21 cellular contexts compared by ENCODE assay signal in genomic region chr1:9025474-9025873, GRCh38. TPM values are rescaled to one million over a fixed set of nuclear protein-coding genes. Genes with fewer than 3 reads are reported as not detected.
DNase-seq lines count a peak whose midpoint lies in the region; TF ChIP-seq lines count a peak whose summit lies in the region.
"Had no signal": no experiment of that assay in that cellular context is flagged by ENCODE, and none has a peak within 500 bp of the region (broad histone marks: within the 10 kb centered on the region; RNA-seq: fewer than 3 reads in every experiment).

No MANE protein-coding gene starts in this region.

- H3K27ac ChIP-seq in osteoblast (ENCODE audit: low read depth, low read length) = no peak overlapping the region
- no peak overlapping the region for H3K27ac ChIP-seq in sigmoid colon
- H3K27ac ChIP-seq: SJSA1 had no signal

- no peak for TF ChIP-seq EP300 in sigmoid colon (IDR thresholded peaks at IDR 0.05)

- WGBS in sigmoid colon, 2 donors = 72 to 81% methylated on average over 5 of the region's 5 CpGs

- no peaks in the 10 kb centered on the region for H3K9me3 ChIP-seq in osteoblast (ENCODE audit: low read depth, low read length)
- no peaks in the 10 kb centered on the region for H3K9me3 ChIP-seq in sigmoid colon
- H3K9me3 ChIP-seq: SJSA1 had no signal

- no peak overlapping the region for H3K4me2 ChIP-seq in osteoblast (ENCODE audit: insufficient read depth, low read length)

- H3K4me3 ChIP-seq in osteoblast (ENCODE audit: insufficient read depth, low read length) = no peak overlapping the region
- no peak overlapping the region for H3K4me3 ChIP-seq in sigmoid colon
- H3K4me3 ChIP-seq: SJSA1 had no signal

- no peak overlapping the region for H2AFZ ChIP-seq in osteoblast (ENCODE audit: low read length)

- no peak for TF ChIP-seq CTCF in osteoblast (IDR thresholded peaks at IDR 0.05; ENCODE audit: extremely low read depth, low read depth, low read length)
- no peak for TF ChIP-seq CTCF in sigmoid colon (IDR thresholded peaks at IDR 0.05)

- no peaks in the 10 kb centered on the region for H3K79me2 ChIP-seq in osteoblast (ENCODE audit: insufficient read depth, low read length)

- H3K4me1 ChIP-seq in osteoblast (ENCODE audit: insufficient read depth, low read length) (no peaks in the 10 kb centered on the region), sigmoid colon (no peaks in the 10 kb centered on the region)
- H3K4me1 ChIP-seq: SJSA1 had no signal

- TF ChIP-seq POLR2A in sigmoid colon (IDR thresholded peaks at IDR 0.05) = no peak

- no peaks in the 10 kb centered on the region for H3K36me3 ChIP-seq in osteoblast (ENCODE audit: insufficient read depth, low read length)
- no peaks in the 10 kb centered on the region for H3K36me3 ChIP-seq in sigmoid colon
- H3K36me3 ChIP-seq: SJSA1 had no signal

- H3K27me3 ChIP-seq in osteoblast (ENCODE audit: insufficient read depth, low read length) (peaks cover 3% of the 10 kb centered on the region), sigmoid colon (no peaks in the 10 kb centered on the region)
- H3K27me3 ChIP-seq: SJSA1 had no signal

- no peaks in the 10 kb centered on the region for H4K20me1 ChIP-seq in osteoblast (ENCODE audit: insufficient read depth, low read length)

- DNase-seq in DMS53 treated with DMSO at 0.1 percent for 48 hours (lab: John Stamatoyannopoulos, UW; ENCODE audit: unreplicated experiment) = peak; percentile 26
- DNase-seq in NCI-H345 (lab: John Stamatoyannopoulos, UW) = peak; percentile 35
- DNase-seq in SHP77 treated with DMSO at 0.1 percent for 48 hours (lab: John Stamatoyannopoulos, UW) = peak; percentile 85
- DNase-seq in osteoblast (ENCODE audit: insufficient read length, low spot score, missing footprints) = peak; percentile 22
- DNase-seq in sigmoid colon = no peak
- DNase-seq in SKM-1 (lab: John Stamatoyannopoulos, UW; ENCODE audit: unreplicated experiment) = no peak
- DNase-seq in activated gamma-delta T cell treated with Interleukin-2 at 50 U/mL for 16 hours = no peak
- DNase-seq: CD4-positive, CD25-positive, alpha-beta regulatory T cell; COR-L47; DMS 273 treated with DMSO at 0.1 percent for 48 hours; GDM1; Karpas-422; NCI-H1436; NCI-H187 treated with DMSO at 0.1 percent for 48 hours; NCI-H226; NCI-H526 treated with DMSO at 0.1 percent for 48 hours had no signal

- intact Hi-C loops in sigmoid colon (cut with DNase I) = no loop called here

RNA-seq across cellular contexts. Expression of gene SLC2A7, which starts 0.7 kb away (rescaled TPM):
- total RNA-seq in osteoblast (not detected in 2 replicates), sigmoid colon (not detected)
- under 1 TPM in 1 of 3 donors, not detected in 2; 0.06 TPM for polyA plus RNA-seq in sigmoid colon
- total RNA-seq: CD4-positive, CD25-positive, alpha-beta regulatory T cell; H1; MCF 10A; SJSA1; T-helper 1 cell treated with Interleukin-12 subunit alpha and Interleukin-12 subunit beta and Interleukin-4 antibody, amounts not matched to agents 30 ng/mL and 1 ng/mL, for 36 hours had no signal
- polyA plus RNA-seq: BJ; CD4-positive, CD25-positive, alpha-beta regulatory T cell; H1 had no signal

RNA-seq across cellular contexts. Expression of gene SLC2A5, which starts 44.0 kb away (rescaled TPM):
- total RNA-seq in osteoblast = 11.2 and 22.4 TPM in 2 replicates
- total RNA-seq in sigmoid colon = 1 to 10 TPM; 3.5 to 9.1 (median 5.5) TPM
- 1 to 10 TPM; 1.4 to 4.9 (median 1.8) TPM for polyA plus RNA-seq in sigmoid colon
- total RNA-seq: H1; SJSA1; T-helper 1 cell treated with Interleukin-12 subunit alpha and Interleukin-12 subunit beta and Interleukin-4 antibody, amounts not matched to agents 30 ng/mL and 1 ng/mL, for 36 hours had no signal

Comparison
In these comparisons a context has a peak if more than half of its experiments do, and no peak if none do; other contexts are left out.
1. DNase-seq: peak in DMS53 treated with DMSO at 0.1 percent for 48 hours (single experiment), NCI-H345 (single experiment), SHP77 treated with DMSO at 0.1 percent for 48 hours (single experiment) and osteoblast (single experiment); none in sigmoid colon (single experiment), SKM-1 (single experiment) and activated gamma-delta T cell treated with Interleukin-2 at 50 U/mL for 16 hours (single experiment).